ENCODE assay signal across 11 cellular contexts in genomic region chr7:133053321-133053891, GRCh38. TPM values are rescaled to one million over a fixed set of nuclear protein-coding genes. Genes with fewer than 3 reads are reported as not detected.
DNase-seq lines count a peak whose midpoint lies in the region; ATAC-seq and TF ChIP-seq lines count a peak whose summit lies in the region.
"Had no signal": no experiment of that assay in that cellular context is flagged by ENCODE, and none has a peak within 500 bp of the region (broad histone marks: within the 10 kb centered on the region; RNA-seq: fewer than 3 reads in every experiment).

No MANE protein-coding gene starts in this region.

- ATAC-seq in HG03565 (IDR thresholded peaks at IDR 0.05; ENCODE audit: unreplicated experiment) (peak; percentile 43), sciatic nerve (peak; percentile 85)
- ATAC-seq: K562 had no signal

- intact Hi-C loops in sciatic nerve (cut with DNase I): no loop called here

- no peak for TF ChIP-seq CTCF in GM12864 (IDR thresholded peaks at IDR 0.05; ENCODE audit: low read depth, low read length, missing control alignments)

- peak; percentile 16 for DNase-seq in GM12864 (ENCODE audit: low read depth)
- DNase-seq in epidermal melanocyte (ENCODE audit: insufficient read length, low spot score): peak; percentile 73
- no peak for DNase-seq in sciatic nerve (ENCODE audit: low spot score)
- DNase-seq in NCI-H2171 (lab: John Stamatoyannopoulos, UW): no peak
- no peak for DNase-seq in NOMO-1 treated with dmso at 0.1 percent for 144 hours (lab: John Stamatoyannopoulos, UW; ENCODE audit: unreplicated experiment)
- DNase-seq in NCI-H748 treated with DMSO at 0.1 percent for 48 hours (lab: John Stamatoyannopoulos, UW): no peak
- no peak for DNase-seq in DMS 273 treated with DMSO at 0.1 percent for 48 hours (lab: John Stamatoyannopoulos, UW)
- DNase-seq: activated B cell treated with CpG ODN at 0.5 μM for 24 hours had no signal

- no peak overlapping the region for H3K4me3 ChIP-seq in GM12864 (ENCODE audit: low read depth, low read length)
- H3K4me3 ChIP-seq: K562, ovary had no signal

RNA-seq across cellular contexts. Expression of gene CHCHD3, which starts 28.5 kb away (rescaled TPM):
- total RNA-seq in sciatic nerve: 35.0 TPM

Comparison
In these comparisons a context has a peak if more than half of its experiments do, and no peak if none do; other contexts are left out.
1. DNase-seq: peak in GM12864 (single experiment) and epidermal melanocyte (single experiment); none in sciatic nerve (single experiment), NCI-H2171 (single experiment), NOMO-1 treated with dmso at 0.1 percent for 144 hours (single experiment), NCI-H748 treated with DMSO at 0.1 percent for 48 hours (single experiment) and DMS 273 treated with DMSO at 0.1 percent for 48 hours (single experiment).